In genomic region chr1:211739671-211740411, GRCh38 we compare ENCODE assay signal across 8 cellular contexts.
DNase-seq lines count a peak whose midpoint lies in the region; ATAC-seq lines count a peak whose summit lies in the region.

No MANE protein-coding gene starts in this region.

- H3K27me3 Mint-ChIP-seq in activated naive CD4-positive, alpha-beta T cell treated with anti-CD3 and anti-CD28 coated beads, Interleukin-2, amount 50 U/mL, for 24 hours = no peaks in the 10 kb centered on the region
- H3K27me3 Mint-ChIP-seq in stimulated activated naive B cell treated with anti-CD40 and anti-IgM and Interleukin-4, amounts not matched to agents 10 μg/mL and 1 μg/mL and 100 μg/mL, for 72 hours = no peaks in the 10 kb centered on the region

- ATAC-seq in HG02759 (IDR thresholded peaks at IDR 0.05; ENCODE audit: unreplicated experiment) = peak; percentile 47
- ATAC-seq in stimulated activated naive B cell treated with anti-CD40 and anti-IgM and Interleukin-4, amounts not matched to agents 10 μg/mL and 1 μg/mL and 100 μg/mL, for 72 hours (replicated peaks) = peak; percentile 54 to 58

- peak overlapping the region; percentile 85 for H3K27ac Mint-ChIP-seq in activated naive CD4-positive, alpha-beta T cell treated with anti-CD3 and anti-CD28 coated beads, Interleukin-2, amount 50 U/mL, for 24 hours
- H3K27ac Mint-ChIP-seq in stimulated activated naive B cell treated with anti-CD40 and anti-IgM and Interleukin-4, amounts not matched to agents 10 μg/mL and 1 μg/mL and 100 μg/mL, for 72 hours = no peak overlapping the region

- no peaks in the 10 kb centered on the region for H3K36me3 Mint-ChIP-seq in activated naive CD4-positive, alpha-beta T cell treated with anti-CD3 and anti-CD28 coated beads, Interleukin-2, amount 50 U/mL, for 24 hours
- H3K36me3 Mint-ChIP-seq in stimulated activated naive B cell treated with anti-CD40 and anti-IgM and Interleukin-4, amounts not matched to agents 10 μg/mL and 1 μg/mL and 100 μg/mL, for 72 hours = no peaks in the 10 kb centered on the region

- peak overlapping the region; percentile 68 for H3K4me3 Mint-ChIP-seq in activated naive CD4-positive, alpha-beta T cell treated with anti-CD3 and anti-CD28 coated beads, Interleukin-2, amount 50 U/mL, for 24 hours
- H3K4me3 Mint-ChIP-seq in stimulated activated naive B cell treated with anti-CD40 and anti-IgM and Interleukin-4, amounts not matched to agents 10 μg/mL and 1 μg/mL and 100 μg/mL, for 72 hours = no peak overlapping the region

- no peak for DNase-seq in activated naive CD4-positive, alpha-beta T cell treated with anti-CD3 and anti-CD28 coated beads, Interleukin-2, amount 50 U/mL, for 16 hours
- DNase-seq in NCI-H82 (lab: John Stamatoyannopoulos, UW) (peak; percentile 82), CD1c-positive myeloid dendritic cell (ENCODE audit: extremely low spot score) (no peak), cortex of kidney (lab: John Stamatoyannopoulos, UW) (no peak), NCI-H187 (lab: John Stamatoyannopoulos, UW) (no peak)
- DNase-seq in stimulated activated naive B cell treated with anti-CD40 and anti-IgM and Interleukin-4, amounts not matched to agents 10 μg/mL and 1 μg/mL and 100 μg/mL, for 72 hours = no peak

- no peaks in the 10 kb centered on the region for H3K9me3 Mint-ChIP-seq in activated naive CD4-positive, alpha-beta T cell treated with anti-CD3 and anti-CD28 coated beads, Interleukin-2, amount 50 U/mL, for 24 hours
- no peaks in the 10 kb centered on the region for H3K9me3 Mint-ChIP-seq in stimulated activated naive B cell treated with anti-CD40 and anti-IgM and Interleukin-4, amounts not matched to agents 10 μg/mL and 1 μg/mL and 100 μg/mL, for 72 hours

- peaks cover 35% of the 10 kb centered on the region for H3K4me1 Mint-ChIP-seq in activated naive CD4-positive, alpha-beta T cell treated with anti-CD3 and anti-CD28 coated beads, Interleukin-2, amount 50 U/mL, for 24 hours
- peaks cover 16 to 23% of the 10 kb centered on the region in 2 donors for H3K4me1 Mint-ChIP-seq in stimulated activated naive B cell treated with anti-CD40 and anti-IgM and Interleukin-4, amounts not matched to agents 10 μg/mL and 1 μg/mL and 100 μg/mL, for 72 hours
